Comparison of ENCODE assay signal across 1 cellular context in the genomic region with DNA sequence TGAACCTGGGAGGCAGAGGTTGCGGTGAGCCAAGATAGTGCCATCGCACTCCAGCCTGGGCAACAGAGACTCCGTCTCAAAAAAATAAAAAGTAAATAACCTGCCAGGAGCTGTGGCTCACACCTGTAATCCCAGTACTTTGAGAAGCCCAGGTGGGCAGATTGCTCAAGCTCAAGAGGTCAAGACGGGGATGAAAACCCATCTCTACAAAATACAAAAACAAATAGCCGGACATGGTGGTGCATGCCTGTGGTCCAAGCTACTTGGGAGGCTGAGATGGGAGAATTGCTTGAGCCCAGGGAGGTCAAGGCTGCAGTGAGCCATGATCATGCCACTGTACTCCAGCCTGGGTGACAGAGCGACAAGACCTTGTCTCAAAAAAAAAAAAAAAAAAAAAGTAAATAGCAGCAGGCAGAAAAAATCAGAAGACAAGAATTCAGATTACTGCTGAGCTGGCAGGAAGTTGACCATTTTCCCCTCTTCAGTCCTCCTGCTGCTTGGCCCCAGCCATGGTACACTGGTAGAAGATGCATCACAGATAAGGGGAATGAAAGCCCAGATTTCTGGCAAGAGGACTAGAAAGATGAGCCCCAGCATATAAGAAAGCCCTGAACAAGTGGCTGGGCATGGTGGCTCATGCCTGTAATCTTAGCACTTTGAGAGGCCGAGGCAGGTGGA.
TF ChIP-seq lines count a peak whose summit lies in the region.

No MANE protein-coding gene starts in this region.

TF ChIP-seq in H1, 55 proteins besides CTCF, POLR2A, EP300 and RAD21:
- TF ChIP-seq GABPA (IDR thresholded peaks at IDR 0.05; ENCODE audit: borderline replicate concordance, insufficient read depth, low read length): no peak
- TF ChIP-seq HDAC6 (IDR thresholded peaks at IDR 0.05; ENCODE audit: low read depth, low read length): no peak
- no peak for TF ChIP-seq YY1 (IDR thresholded peaks at IDR 0.05; ENCODE audit: low read depth, low read length)
- no peak for TF ChIP-seq NANOG (IDR thresholded peaks at IDR 0.05; ENCODE audit: insufficient read depth, low read depth, low read length, poor library complexity, severe bottlenecking)
- TF ChIP-seq, protein P1, sequence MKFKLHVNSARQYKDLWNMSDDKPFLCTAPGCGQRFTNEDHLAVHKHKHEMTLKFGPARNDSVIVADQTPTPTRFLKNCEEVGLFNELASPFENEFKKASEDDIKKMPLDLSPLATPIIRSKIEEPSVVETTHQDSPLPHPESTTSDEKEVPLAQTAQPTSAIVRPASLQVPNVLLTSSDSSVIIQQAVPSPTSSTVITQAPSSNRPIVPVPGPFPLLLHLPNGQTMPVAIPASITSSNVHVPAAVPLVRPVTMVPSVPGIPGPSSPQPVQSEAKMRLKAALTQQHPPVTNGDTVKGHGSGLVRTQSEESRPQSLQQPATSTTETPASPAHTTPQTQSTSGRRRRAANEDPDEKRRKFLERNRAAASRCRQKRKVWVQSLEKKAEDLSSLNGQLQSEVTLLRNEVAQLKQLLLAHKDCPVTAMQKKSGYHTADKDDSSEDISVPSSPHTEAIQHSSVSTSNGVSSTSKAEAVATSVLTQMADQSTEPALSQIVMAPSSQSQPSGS (IDR thresholded peaks at IDR 0.05; ENCODE audit: low read length): no peak
- no peak for TF ChIP-seq TBP (IDR thresholded peaks at IDR 0.05; ENCODE audit: low read depth, low read length)
- TF ChIP-seq RNF2 (IDR thresholded peaks at IDR 0.05; ENCODE audit: borderline replicate concordance, low read depth, low read length, missing control alignments, poor library complexity, severe bottlenecking): no peak
